20 cellular contexts compared by ENCODE assay signal in the genomic region with DNA sequence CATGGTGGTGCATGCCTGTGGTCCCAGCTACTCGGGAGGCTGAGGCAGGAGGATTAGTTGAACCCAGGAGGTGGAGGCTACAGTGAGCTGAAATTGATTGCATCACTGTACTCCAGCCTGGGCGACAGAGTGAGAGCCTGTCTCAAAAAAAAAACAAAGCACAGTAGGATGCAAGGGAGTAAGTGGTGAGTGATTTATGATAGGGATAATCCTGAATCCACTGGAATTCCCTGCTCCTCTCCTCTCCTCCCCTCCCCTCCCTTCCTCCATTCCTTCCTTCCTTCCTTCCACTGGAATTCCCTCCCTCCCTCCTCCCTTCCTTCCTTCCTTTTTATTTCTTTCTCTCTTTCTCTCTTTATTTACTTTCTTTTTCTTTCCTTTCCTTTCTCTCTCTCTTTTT. TPM values are rescaled to one million over a fixed set of nuclear protein-coding genes. Genes with fewer than 3 reads are reported as not detected.
A peak's percentile ranks its signal among the peaks of the same experiment; 100 is the strongest.
DNase-seq lines count a peak whose midpoint lies in the region; ATAC-seq lines count a peak whose summit lies in the region.
"Had no signal": no experiment of that assay in that cellular context is flagged by ENCODE, and none has a peak within 500 bp of the region (broad histone marks: within the 10 kb centered on the region; RNA-seq: fewer than 3 reads in every experiment).

No MANE protein-coding gene starts in this region.

- H3K36me3 Mint-ChIP-seq in activated T-cell treated with anti-CD3 and anti-CD28 coated beads, Interleukin-2, amount 50 U/mL, for 24 hours (ENCODE audit: low read depth) = peaks cover 88% of the 10 kb centered on the region
- peaks cover 8% of the 10 kb centered on the region for H3K36me3 Mint-ChIP-seq in IgD-negative memory B cell
- H3K36me3 Mint-ChIP-seq in activated naive CD8-positive, alpha-beta T cell treated with anti-CD3 and anti-CD28 coated beads, Interleukin-2, amount 10 ng/mL, durations not matched to agents 7 days and 5 days = peaks cover 15% of the 10 kb centered on the region
- peaks cover 21% of the 10 kb centered on the region for H3K36me3 Mint-ChIP-seq in stimulated activated memory B cell treated with anti-CD40 and anti-IgM and Interleukin-4, amounts not matched to agents 10 μg/mL and 1 μg/mL and 100 μg/mL, for 72 hours

- H3K9me3 Mint-ChIP-seq in activated T-cell treated with anti-CD3 and anti-CD28 coated beads, Interleukin-2, amount 50 U/mL, for 24 hours = no peaks in the 10 kb centered on the region
- H3K9me3 Mint-ChIP-seq in IgD-negative memory B cell = no peaks in the 10 kb centered on the region
- no peaks in the 10 kb centered on the region for H3K9me3 Mint-ChIP-seq in activated naive CD8-positive, alpha-beta T cell treated with anti-CD3 and anti-CD28 coated beads, Interleukin-2, amount 10 ng/mL, durations not matched to agents 7 days and 5 days
- H3K9me3 Mint-ChIP-seq in stimulated activated memory B cell treated with anti-CD40 and anti-IgM and Interleukin-4, amounts not matched to agents 10 μg/mL and 1 μg/mL and 100 μg/mL, for 72 hours = no peaks in the 10 kb centered on the region
- H3K9me3 Mint-ChIP-seq: activated naive CD4-positive, alpha-beta T cell treated with anti-CD3 and anti-CD28 coated beads, Interleukin-2, amount 50 U/mL, for 24 hours had no signal

- peaks cover 44% of the 10 kb centered on the region for H3K4me1 Mint-ChIP-seq in activated T-cell treated with anti-CD3 and anti-CD28 coated beads, Interleukin-2, amount 50 U/mL, for 24 hours (ENCODE audit: low read depth)
- peaks cover 23 to 32% (median 27%) of the 10 kb centered on the region in 3 donors for H3K4me1 Mint-ChIP-seq in IgD-negative memory B cell
- peaks cover 22% of the 10 kb centered on the region for H3K4me1 Mint-ChIP-seq in activated naive CD8-positive, alpha-beta T cell treated with anti-CD3 and anti-CD28 coated beads, Interleukin-2, amount 10 ng/mL, durations not matched to agents 7 days and 5 days
- H3K4me1 Mint-ChIP-seq in stimulated activated memory B cell treated with anti-CD40 and anti-IgM and Interleukin-4, amounts not matched to agents 10 μg/mL and 1 μg/mL and 100 μg/mL, for 72 hours = peaks cover 27% of the 10 kb centered on the region

- peak overlapping the region; percentile 98 for H3K27ac Mint-ChIP-seq in activated T-cell treated with anti-CD3 and anti-CD28 coated beads, Interleukin-2, amount 50 U/mL, for 24 hours
- peak overlapping the region; percentile 83 to 96 (median 96) for H3K27ac Mint-ChIP-seq in IgD-negative memory B cell
- peak overlapping the region; percentile 62 for H3K27ac Mint-ChIP-seq in activated naive CD8-positive, alpha-beta T cell treated with anti-CD3 and anti-CD28 coated beads, Interleukin-2, amount 10 ng/mL, durations not matched to agents 7 days and 5 days
- H3K27ac Mint-ChIP-seq in stimulated activated memory B cell treated with anti-CD40 and anti-IgM and Interleukin-4, amounts not matched to agents 10 μg/mL and 1 μg/mL and 100 μg/mL, for 72 hours = peak overlapping the region; percentile 92

- no peak overlapping the region for H3K4me3 Mint-ChIP-seq in activated T-cell treated with anti-CD3 and anti-CD28 coated beads, Interleukin-2, amount 50 U/mL, for 24 hours
- peak overlapping the region in 1 of 4 donors; percentile 58 for H3K4me3 Mint-ChIP-seq in IgD-negative memory B cell
- H3K4me3 Mint-ChIP-seq in activated naive CD8-positive, alpha-beta T cell treated with anti-CD3 and anti-CD28 coated beads, Interleukin-2, amount 10 ng/mL, durations not matched to agents 7 days and 5 days = no peak overlapping the region
- H3K4me3 Mint-ChIP-seq in stimulated activated memory B cell treated with anti-CD40 and anti-IgM and Interleukin-4, amounts not matched to agents 10 μg/mL and 1 μg/mL and 100 μg/mL, for 72 hours = peak overlapping the region; percentile 72
- H3K4me3 Mint-ChIP-seq: activated naive CD4-positive, alpha-beta T cell treated with anti-CD3 and anti-CD28 coated beads, Interleukin-2, amount 50 U/mL, for 24 hours had no signal

- ATAC-seq in activated naive CD8-positive, alpha-beta T cell treated with anti-CD3 and anti-CD28 coated beads, Interleukin-2, amount 10 ng/mL, durations not matched to agents 7 days and 5 days (ENCODE audit: low read depth) = no peak
- ATAC-seq in stimulated activated memory B cell treated with anti-CD40 and anti-IgM and Interleukin-4, amounts not matched to agents 10 μg/mL and 1 μg/mL and 100 μg/mL, for 72 hours = no peak
- no peak for ATAC-seq in HG03175 (IDR thresholded peaks at IDR 0.05; ENCODE audit: unreplicated experiment)
- no peak for ATAC-seq in HG03354 (IDR thresholded peaks at IDR 0.05; ENCODE audit: poor library complexity, severe bottlenecking, unreplicated experiment)
- ATAC-seq: body of pancreas, left lung had no signal

- POLR2A ChIA-PET in activated naive CD8-positive, alpha-beta T cell treated with anti-CD3 and anti-CD28 coated beads, Interleukin-2, amount 10 ng/mL, durations not matched to agents 7 days and 5 days (lab: Charles Lee) = interaction anchor here (0.6 to 2.4 kb wide), 3 partner anchors 41 to 72 kb away, joined by 3 to 6 read pairs (median 3); no protein-coding TSS in a partner anchor

- no peak for DNase-seq in activated T-cell treated with anti-CD3 and anti-CD28 coated beads, Interleukin-2, amount 50 U/mL, for 24 hours
- DNase-seq in activated T-cell treated with anti-CD3 and anti-CD28 coated beads for 4 hours (no peak), NCI-H2029 (lab: John Stamatoyannopoulos, UW) (no peak)
- no peak for DNase-seq in activated naive CD8-positive, alpha-beta T cell treated with anti-CD3 and anti-CD28 coated beads, Interleukin-2, amount 10 ng/mL, durations not matched to agents 7 days and 5 days
- DNase-seq: body of pancreas; DND-41; head of caudate nucleus; Karpas-422; left lung; NCI-H1092; NCI-H2171; NCI-H526; OCI-M1; SHP77; stimulated activated CD4-positive, alpha-beta T cell treated with anti-CD3 and anti-CD28 coated beads, Interleukin-4, amount 100 ng/mL, for 4 hours had no signal

- H3K27me3 Mint-ChIP-seq in activated T-cell treated with anti-CD3 and anti-CD28 coated beads, Interleukin-2, amount 50 U/mL, for 24 hours = no peaks in the 10 kb centered on the region
- no peaks in the 10 kb centered on the region for H3K27me3 Mint-ChIP-seq in IgD-negative memory B cell
- H3K27me3 Mint-ChIP-seq in activated naive CD8-positive, alpha-beta T cell treated with anti-CD3 and anti-CD28 coated beads, Interleukin-2, amount 10 ng/mL, durations not matched to agents 7 days and 5 days = no peaks in the 10 kb centered on the region
- H3K27me3 Mint-ChIP-seq in stimulated activated memory B cell treated with anti-CD40 and anti-IgM and Interleukin-4, amounts not matched to agents 10 μg/mL and 1 μg/mL and 100 μg/mL, for 72 hours = no peaks in the 10 kb centered on the region
- H3K27me3 Mint-ChIP-seq: activated naive CD4-positive, alpha-beta T cell treated with anti-CD3 and anti-CD28 coated beads, Interleukin-2, amount 50 U/mL, for 24 hours had no signal

RNA-seq across cellular contexts. Expression of a gene that starts 40.9 kb away (rescaled TPM):
- polyA plus RNA-seq in IgD-negative memory B cell = 7.1 TPM
- 10 to 100 TPM; 14.3 to 14.4 TPM for total RNA-seq in activated naive CD8-positive, alpha-beta T cell treated with anti-CD3 and anti-CD28 coated beads, Interleukin-2, amount 10 ng/mL, durations not matched to agents 7 days and 5 days

RNA-seq across cellular contexts. Expression of a gene that starts 45.9 kb away (rescaled TPM):
- 241 TPM for polyA plus RNA-seq in IgD-negative memory B cell
- 100 to 1,000 TPM; 257 to 274 TPM for total RNA-seq in activated naive CD8-positive, alpha-beta T cell treated with anti-CD3 and anti-CD28 coated beads, Interleukin-2, amount 10 ng/mL, durations not matched to agents 7 days and 5 days
